7 cellular contexts compared by ENCODE assay signal in genomic region chr17:74677558-74678466, GRCh38. TPM values are rescaled to one million over a fixed set of nuclear protein-coding genes. Genes with fewer than 3 reads are reported as not detected.
DNase-seq lines count a peak whose midpoint lies in the region; ATAC-seq and TF ChIP-seq lines count a peak whose summit lies in the region.

No MANE protein-coding gene starts in this region.

- no peaks in the 10 kb centered on the region for H3K36me3 ChIP-seq in GM23338 (ENCODE audit: insufficient read depth)

- peaks cover 9% of the 10 kb centered on the region; the same call in 1 of the 2 replicates for H3F3A ChIP-seq in GM23338 (replicated peaks; ENCODE audit: low read depth)

- H3K27ac Mint-ChIP-seq in GM23338 = no peak overlapping the region
- H3K27ac Mint-ChIP-seq in effector memory CD8-positive, alpha-beta T cell = peak overlapping the region; percentile 76 to 77
- no peak overlapping the region for H3K27ac Mint-ChIP-seq in activated CD8-positive, alpha-beta memory T cell treated with anti-CD3 and anti-CD28 coated beads, Interleukin-2, amount 10 ng/mL, durations not matched to agents 7 days and 5 days

- H3K4me2 ChIP-seq in GM23338 = peak overlapping the region; percentile 68

- no peaks in the 10 kb centered on the region for H3K36me3 Mint-ChIP-seq in GM23338 (ENCODE audit: low read depth)
- H3K36me3 Mint-ChIP-seq in effector memory CD8-positive, alpha-beta T cell (ENCODE audit: insufficient read depth) = no peaks in the 10 kb centered on the region
- no peaks in the 10 kb centered on the region for H3K36me3 Mint-ChIP-seq in activated CD8-positive, alpha-beta memory T cell treated with anti-CD3 and anti-CD28 coated beads, Interleukin-2, amount 10 ng/mL, durations not matched to agents 7 days and 5 days

- H4K20me1 ChIP-seq in GM23338 (replicated peaks; ENCODE audit: insufficient read depth) = no peaks in the 10 kb centered on the region

- DNase-seq in GM23338 (ENCODE audit: low spot score) (peak; percentile 46), NCI-H2196 treated with DMSO at 0.1 percent for 48 hours (lab: John Stamatoyannopoulos, UW; ENCODE audit: unreplicated experiment) (peak; percentile 56), pons (ENCODE audit: low spot score) (peak; percentile 26)
- no peak for DNase-seq in effector memory CD8-positive, alpha-beta T cell
- DNase-seq in activated CD8-positive, alpha-beta memory T cell treated with anti-CD3 and anti-CD28 coated beads, Interleukin-2, amount 10 ng/mL, durations not matched to agents 7 days and 5 days = no peak

- H3K27me3 Mint-ChIP-seq in GM23338 (ENCODE audit: insufficient read depth, low read depth, poor library complexity) = peaks cover 5% of the 10 kb centered on the region
- peaks cover 21 to 62% of the 10 kb centered on the region in 2 donors for H3K27me3 Mint-ChIP-seq in effector memory CD8-positive, alpha-beta T cell
- peaks cover 61% of the 10 kb centered on the region for H3K27me3 Mint-ChIP-seq in activated CD8-positive, alpha-beta memory T cell treated with anti-CD3 and anti-CD28 coated beads, Interleukin-2, amount 10 ng/mL, durations not matched to agents 7 days and 5 days

- peaks cover 17% of the 10 kb centered on the region for H3K4me1 Mint-ChIP-seq in GM23338
- peaks cover 16 to 17% of the 10 kb centered on the region in 2 donors for H3K4me1 Mint-ChIP-seq in effector memory CD8-positive, alpha-beta T cell (ENCODE audit: low read depth in 2 of 2)
- peaks cover 8% of the 10 kb centered on the region for H3K4me1 Mint-ChIP-seq in activated CD8-positive, alpha-beta memory T cell treated with anti-CD3 and anti-CD28 coated beads, Interleukin-2, amount 10 ng/mL, durations not matched to agents 7 days and 5 days

- H3K9me3 Mint-ChIP-seq in GM23338 = no peaks in the 10 kb centered on the region
- no peaks in the 10 kb centered on the region for H3K9me3 Mint-ChIP-seq in effector memory CD8-positive, alpha-beta T cell
- H3K9me3 Mint-ChIP-seq in activated CD8-positive, alpha-beta memory T cell treated with anti-CD3 and anti-CD28 coated beads, Interleukin-2, amount 10 ng/mL, durations not matched to agents 7 days and 5 days (ENCODE audit: low read depth) = no peaks in the 10 kb centered on the region

- TF ChIP-seq CTCF in GM23338 (conservative IDR thresholded peaks at IDR 0.05; ENCODE audit: low read depth in 2 of 2) = no peak

- CTCF ChIA-PET in activated CD8-positive, alpha-beta memory T cell treated with anti-CD3 and anti-CD28 coated beads, Interleukin-2, amount 10 ng/mL, durations not matched to agents 7 days and 5 days (lab: Charles Lee) = interaction anchor here (0.6 to 1.3 kb wide), 5 partner anchors 21 to 82 kb away, joined by 3 to 4 read pairs (median 3); no protein-coding TSS in a partner anchor

- H3K4me3 Mint-ChIP-seq in GM23338 = no peak overlapping the region
- peak overlapping the region in 1 of 2 donors; percentile 33 for H3K4me3 Mint-ChIP-seq in effector memory CD8-positive, alpha-beta T cell
- no peak overlapping the region for H3K4me3 Mint-ChIP-seq in activated CD8-positive, alpha-beta memory T cell treated with anti-CD3 and anti-CD28 coated beads, Interleukin-2, amount 10 ng/mL, durations not matched to agents 7 days and 5 days

- peak overlapping the region; percentile 100 for H2AFZ ChIP-seq in GM23338

- peaks cover 25% of the 10 kb centered on the region for H3K4me1 ChIP-seq in GM23338 (ENCODE audit: insufficient read depth)

- no peaks in the 10 kb centered on the region for H3K79me2 ChIP-seq in GM23338 (replicated peaks; ENCODE audit: insufficient read depth)

- peaks cover 17% of the 10 kb centered on the region for H3K27me3 ChIP-seq in GM23338 (ENCODE audit: insufficient read depth)

- ATAC-seq in GM23338 (peak; percentile 83), GM21723 (IDR thresholded peaks at IDR 0.05; ENCODE audit: unreplicated experiment) (no peak), HG02642 (IDR thresholded peaks at IDR 0.05; ENCODE audit: poor library complexity, unreplicated experiment) (no peak)
- ATAC-seq in effector memory CD8-positive, alpha-beta T cell (replicated peaks) = no peak
- no peak for ATAC-seq in activated CD8-positive, alpha-beta memory T cell treated with anti-CD3 and anti-CD28 coated beads, Interleukin-2, amount 10 ng/mL, durations not matched to agents 7 days and 5 days

- peak overlapping the region; percentile 32 for H3K4me3 ChIP-seq in GM23338

- H3K27ac ChIP-seq in GM23338 (ENCODE audit: low read depth) = peak overlapping the region; percentile 52; the same call in 1 of the 2 replicates

- no peaks in the 10 kb centered on the region for H3K9me2 ChIP-seq in GM23338 (ENCODE audit: insufficient read depth)

TF ChIP-seq in GM23338, 12 proteins besides CTCF, POLR2A, EP300 and RAD21 (continues in another document):
- TF ChIP-seq JUNB (IDR thresholded peaks at IDR 0.05; ENCODE audit: unreplicated experiment) (no peak), REST (IDR thresholded peaks at IDR 0.05; ENCODE audit: unreplicated experiment) (no peak), ZNF331 (CRISPR knock-in tag; IDR thresholded peaks at IDR 0.05; ENCODE audit: low read depth) (no peak), ZNF114 (CRISPR knock-in tag; IDR thresholded peaks at IDR 0.05) (no peak), ETS1 (IDR thresholded peaks at IDR 0.05) (no peak), EZH2 (IDR thresholded peaks at IDR 0.05; ENCODE audit: low read depth, unreplicated experiment) (no peak)

RNA-seq across cellular contexts. Expression of gene CD300LF, which starts 34.9 kb away (rescaled TPM):
- total RNA-seq in GM23338 (2014; rRNA removed; shearing (Covaris generic)) = not detected in 2 replicates
- not detected in 2 replicates for polyA plus RNA-seq in GM23338 (2016; fragmentation: Nextera tagmentation; extraction: Ambion mirVana)
- not detected for total RNA-seq in activated CD8-positive, alpha-beta memory T cell treated with anti-CD3 and anti-CD28 coated beads, Interleukin-2, amount 10 ng/mL, durations not matched to agents 7 days and 5 days

RNA-seq across cellular contexts. Expression of gene CD300E, which starts 54.3 kb away (rescaled TPM):
- not detected in 2 replicates for total RNA-seq in GM23338 (2014; rRNA removed; shearing (Covaris generic))
- polyA plus RNA-seq in GM23338 (2016; fragmentation: Nextera tagmentation; extraction: Ambion mirVana) = not detected in 2 replicates
- total RNA-seq in activated CD8-positive, alpha-beta memory T cell treated with anti-CD3 and anti-CD28 coated beads, Interleukin-2, amount 10 ng/mL, durations not matched to agents 7 days and 5 days = not detected

RNA-seq across cellular contexts. Expression of gene RAB37, which starts 59.2 kb away (rescaled TPM):
- total RNA-seq in GM23338 (2014; rRNA removed; shearing (Covaris generic)) = 3.4 and 5.2 TPM in 2 replicates
- polyA plus RNA-seq in GM23338 (2016; fragmentation: Nextera tagmentation; extraction: Ambion mirVana) = 3.3 and 3.6 TPM in 2 replicates
- total RNA-seq in activated CD8-positive, alpha-beta memory T cell treated with anti-CD3 and anti-CD28 coated beads, Interleukin-2, amount 10 ng/mL, durations not matched to agents 7 days and 5 days = 10 to 100 TPM; 36.7 to 51.7 TPM

Comparison
In these comparisons a context has a peak if more than half of its experiments do, and no peak if none do; other contexts are left out.
1. DNase-seq: peak in GM23338 (single experiment), NCI-H2196 treated with DMSO at 0.1 percent for 48 hours (single experiment) and pons (single experiment); none in effector memory CD8-positive, alpha-beta T cell (0 of 3) and activated CD8-positive, alpha-beta memory T cell treated with anti-CD3 and anti-CD28 coated beads, Interleukin-2, amount 10 ng/mL, durations not matched to agents 7 days and 5 days (single experiment).
2. H3K27ac Mint-ChIP-seq: peak in effector memory CD8-positive, alpha-beta T cell (2 of 2); none in GM23338 (single experiment) and activated CD8-positive, alpha-beta memory T cell treated with anti-CD3 and anti-CD28 coated beads, Interleukin-2, amount 10 ng/mL, durations not matched to agents 7 days and 5 days (single experiment).